In genomic region chr9:129175515-129175824, GRCh38 we compare ENCODE assay signal across 8 cellular contexts. TPM values are rescaled to one million over a fixed set of nuclear protein-coding genes. Genes with fewer than 3 reads are reported as not detected.
DNase-seq lines count a peak whose midpoint lies in the region; ATAC-seq and TF ChIP-seq lines count a peak whose summit lies in the region.

No MANE protein-coding gene starts in this region.

- CTCF ChIA-PET in activated CD4-positive, alpha-beta T cell treated with anti-CD3 and anti-CD28 coated beads for 36 hours (lab: Charles Lee), result interaction anchor here (0.6 to 4.5 kb wide), 9 partner anchors 33 to 574 kb away, joined by 3 to 42 read pairs (median 4); no protein-coding TSS in a partner anchor

- H3K9me3 ChIP-seq in testis, result no peaks in the 10 kb centered on the region

- intact Hi-C loops in activated CD4-positive, alpha-beta T cell treated with anti-CD3 and anti-CD28 coated beads for 36 hours (cut with DNase I, micrococcal nuclease), result loop anchor here (1.0 to 10.0 kb wide), 11 partner anchors 27 to 712 kb away; partner anchors contain the start of gene PTPA (in 1 of the 2)
- intact Hi-C loops in testis (cut with DNase I; ENCODE audit: low total_unique reads), result loop anchor here (10.0 kb wide), 3 partner anchors 79 to 429 kb away; no protein-coding TSS in a partner anchor

- peak overlapping the region; percentile 67 for H3K27ac Mint-ChIP-seq in activated CD4-positive, alpha-beta T cell treated with anti-CD3 and anti-CD28 coated beads for 36 hours

- H3K27me3 ChIP-seq in layer of hippocampus (ENCODE audit: control insufficient read depth, insufficient read depth, low read length), result no peaks in the 10 kb centered on the region
- H3K27me3 ChIP-seq in testis, result no peaks in the 10 kb centered on the region

- H3K4me1 Mint-ChIP-seq in activated CD4-positive, alpha-beta T cell treated with anti-CD3 and anti-CD28 coated beads for 36 hours, result peaks cover 8% of the 10 kb centered on the region

- POLR2A ChIA-PET in activated CD4-positive, alpha-beta T cell treated with anti-CD3 and anti-CD28 coated beads for 36 hours (lab: Charles Lee), result no interaction called here

- H3K9me3 Mint-ChIP-seq in activated CD4-positive, alpha-beta T cell treated with anti-CD3 and anti-CD28 coated beads for 36 hours (ENCODE audit: low read depth), result no peaks in the 10 kb centered on the region

- TF ChIP-seq CTCF in testis (IDR thresholded peaks at IDR 0.05), result no peak

- H3K4me3 ChIP-seq in testis, result peak overlapping the region; percentile 71 to 81

- H3K36me3 ChIP-seq in testis (ENCODE audit: low read depth, missing control alignments), result no peaks in the 10 kb centered on the region

- H3K36me3 Mint-ChIP-seq in activated CD4-positive, alpha-beta T cell treated with anti-CD3 and anti-CD28 coated beads for 36 hours (ENCODE audit: low read depth), result no peaks in the 10 kb centered on the region

- 0 to 4% (median 1%) methylated on average over 10 of the region's 10 CpGs for WGBS in adipose tissue, 3 donors
- 1% methylated on average over 10 of the region's 10 CpGs for WGBS in testis, 2 donors

- TF ChIP-seq POLR2A in testis (IDR thresholded peaks at IDR 0.05), result no peak

- H3K27ac ChIP-seq in adipose tissue (ENCODE audit: low read depth, low read length) (peak overlapping the region; percentile 9), layer of hippocampus (ENCODE audit: low read depth, low read length) (peak overlapping the region; percentile 96), testis (peak overlapping the region; percentile 91 to 99)

- DNase-seq in activated CD4-positive, alpha-beta T cell treated with anti-CD3 and anti-CD28 coated beads for 36 hours, result no peak
- no peak for DNase-seq in activated CD4-positive, alpha-beta T cell treated with anti-CD3 and anti-CD28 coated beads, Interleukin-2, amount 50 U/mL, for 1 hour
- no peak for DNase-seq in testis
- DNase-seq in HuH-7.5 (ENCODE audit: low spot score), result no peak
- no peak for DNase-seq in AG08396 (ENCODE audit: low spot score)

- H3K27me3 Mint-ChIP-seq in activated CD4-positive, alpha-beta T cell treated with anti-CD3 and anti-CD28 coated beads for 36 hours, result peaks cover 5% of the 10 kb centered on the region

- peaks cover 35% of the 10 kb centered on the region for H3K4me1 ChIP-seq in testis

- H3K4me3 Mint-ChIP-seq in activated CD4-positive, alpha-beta T cell treated with anti-CD3 and anti-CD28 coated beads for 36 hours, result peak overlapping the region; percentile 75

- no peak for ATAC-seq in activated CD4-positive, alpha-beta T cell treated with anti-CD3 and anti-CD28 coated beads for 36 hours
- ATAC-seq in HG02571 (IDR thresholded peaks at IDR 0.05; ENCODE audit: unreplicated experiment), result no peak

RNA-seq across cellular contexts. Expression of gene IER5L, which starts 2.6 kb away (rescaled TPM):
- 1 to 10 TPM; 2.6 to 2.8 TPM for total RNA-seq in activated CD4-positive, alpha-beta T cell treated with anti-CD3 and anti-CD28 coated beads for 36 hours
- polyA plus RNA-seq in adipose tissue (10 to 100 TPM in 2 of 3 donors, 1 to 10 TPM in 1; 3.8 to 16.8 (median 10.3) TPM), testis (ENCODE audit: insufficient read depth, low read depth, low replicate concordance) (4.8 TPM)
- 10 to 100 TPM; 12.6 to 25.4 TPM for total RNA-seq in testis

Comparison
In these comparisons a context has a peak if more than half of its experiments do, and no peak if none do; other contexts are left out.
1. H3K27ac ChIP-seq: peak in every context shown above with its lines; median percentile 96 in layer of hippocampus; 95 in testis; 9 in adipose tissue.